Comparison of ENCODE assay signal across 1 cellular context in the genomic region with DNA sequence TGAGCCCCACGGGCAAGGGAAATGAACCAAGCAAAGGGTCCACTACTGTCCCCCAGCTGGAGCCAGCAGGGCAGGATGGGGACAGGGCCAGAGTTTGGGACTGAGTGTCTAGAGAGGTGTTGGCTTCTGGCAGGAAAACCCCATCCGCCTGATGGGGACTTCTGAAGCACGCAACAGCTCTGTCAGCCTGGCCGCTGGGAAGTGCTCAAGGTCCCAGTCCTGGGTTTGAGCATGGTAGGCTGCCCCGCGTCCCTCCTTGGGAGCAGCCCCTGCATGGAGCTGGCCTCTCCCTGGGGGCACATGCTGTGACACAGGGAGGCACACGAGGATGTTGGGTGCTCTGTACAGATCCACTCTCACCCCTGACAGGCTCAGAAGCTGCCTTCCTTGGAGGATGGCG.
TF ChIP-seq lines count a peak whose summit lies in the region.

No MANE protein-coding gene starts in this region.

TF ChIP-seq in IMR-90, 13 proteins besides CTCF, POLR2A, EP300 and RAD21:
- no peak for TF ChIP-seq RCOR1 (IDR thresholded peaks at IDR 0.05; ENCODE audit: insufficient replicate concordance, low read length)
- TF ChIP-seq SMC3 (IDR thresholded peaks at IDR 0.05; ENCODE audit: low read depth, low read length): no peak
- no peak for TF ChIP-seq CHD1 (IDR thresholded peaks at IDR 0.05; ENCODE audit: low read depth, low read length)
- no peak for TF ChIP-seq MAZ (IDR thresholded peaks at IDR 0.05; ENCODE audit: borderline replicate concordance, low read depth, low read length)
- TF ChIP-seq NFE2L2 (IDR thresholded peaks at IDR 0.05; ENCODE audit: low read depth, low read length): no peak
- no peak for TF ChIP-seq MXI1 (IDR thresholded peaks at IDR 0.05; ENCODE audit: borderline replicate concordance, low read depth, low read length)
- TF ChIP-seq FOS (IDR thresholded peaks at IDR 0.05; ENCODE audit: low read depth, low read length): no peak
- TF ChIP-seq, protein P1, sequence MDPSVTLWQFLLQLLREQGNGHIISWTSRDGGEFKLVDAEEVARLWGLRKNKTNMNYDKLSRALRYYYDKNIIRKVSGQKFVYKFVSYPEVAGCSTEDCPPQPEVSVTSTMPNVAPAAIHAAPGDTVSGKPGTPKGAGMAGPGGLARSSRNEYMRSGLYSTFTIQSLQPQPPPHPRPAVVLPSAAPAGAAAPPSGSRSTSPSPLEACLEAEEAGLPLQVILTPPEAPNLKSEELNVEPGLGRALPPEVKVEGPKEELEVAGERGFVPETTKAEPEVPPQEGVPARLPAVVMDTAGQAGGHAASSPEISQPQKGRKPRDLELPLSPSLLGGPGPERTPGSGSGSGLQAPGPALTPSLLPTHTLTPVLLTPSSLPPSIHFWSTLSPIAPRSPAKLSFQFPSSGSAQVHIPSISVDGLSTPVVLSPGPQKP (IDR thresholded peaks at IDR 0.05; ENCODE audit: borderline replicate concordance, low read depth, low read length): no peak
- no peak for TF ChIP-seq MAFK (IDR thresholded peaks at IDR 0.05; ENCODE audit: low read depth, low read length)
- TF ChIP-seq RFX5 (IDR thresholded peaks at IDR 0.05; ENCODE audit: low read depth, low read length): no peak
- no peak for TF ChIP-seq BHLHE40 (IDR thresholded peaks at IDR 0.05; ENCODE audit: low read depth, low read length)
- TF ChIP-seq, protein P2, sequence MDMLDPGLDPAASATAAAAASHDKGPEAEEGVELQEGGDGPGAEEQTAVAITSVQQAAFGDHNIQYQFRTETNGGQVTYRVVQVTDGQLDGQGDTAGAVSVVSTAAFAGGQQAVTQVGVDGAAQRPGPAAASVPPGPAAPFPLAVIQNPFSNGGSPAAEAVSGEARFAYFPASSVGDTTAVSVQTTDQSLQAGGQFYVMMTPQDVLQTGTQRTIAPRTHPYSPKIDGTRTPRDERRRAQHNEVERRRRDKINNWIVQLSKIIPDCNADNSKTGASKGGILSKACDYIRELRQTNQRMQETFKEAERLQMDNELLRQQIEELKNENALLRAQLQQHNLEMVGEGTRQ (IDR thresholded peaks at IDR 0.05; ENCODE audit: low read depth, low read length): no peak
- no peak for TF ChIP-seq CEBPB (IDR thresholded peaks at IDR 0.05; ENCODE audit: low read depth, low read length)
